Comparison of ENCODE assay signal across 9 cellular contexts in genomic region chr6:168035098-168035660, GRCh38. TPM values are rescaled to one million over a fixed set of nuclear protein-coding genes. Genes with fewer than 3 reads are reported as not detected.
DNase-seq lines count a peak whose midpoint lies in the region; ATAC-seq, FAIRE-seq and TF ChIP-seq lines count a peak whose summit lies in the region.
"Had no signal": no experiment of that assay in that cellular context is flagged by ENCODE, and none has a peak within 500 bp of the region (broad histone marks: within the 10 kb centered on the region; RNA-seq: fewer than 3 reads in every experiment).

No MANE protein-coding gene starts in this region.

- H3K27ac ChIP-seq in HEK293 (ENCODE audit: extremely low read depth, low read depth, low read length) (peak overlapping the region; percentile 77), astrocyte (ENCODE audit: low read depth, low read length) (peak overlapping the region; percentile 34), iPS DF 6.9 (ENCODE audit: low read length) (no peak overlapping the region)

- H3K4me1 ChIP-seq in HEK293 (ENCODE audit: control insufficient read depth, insufficient read depth, low read length): peaks cover 8% of the 10 kb centered on the region
- H3K4me1 ChIP-seq in astrocyte (ENCODE audit: insufficient read depth, low read length): peaks cover 25% of the 10 kb centered on the region
- peaks cover 2% of the 10 kb centered on the region; the same call in 1 of the 2 replicates for H3K4me1 ChIP-seq in iPS DF 6.9 (ENCODE audit: control insufficient read depth, insufficient read depth, low read length)

- H3K36me3 Mint-ChIP-seq in astrocyte (ENCODE audit: low read depth, unreplicated experiment): no peaks in the 10 kb centered on the region

- POLR2A ChIA-PET in HEK293 (lab: Yijun Ruan, JAX): interaction anchor here (0.6 to 1.2 kb wide), 4 partner anchors 11 to 213 kb away, joined by 3 to 11 read pairs (median 4); no protein-coding TSS in a partner anchor

- peak overlapping the region; percentile 83 for H3K4me2 ChIP-seq in astrocyte (ENCODE audit: low read length)

- WGBS in iPS DF 6.9 (ENCODE audit: insufficient coverage, insufficient read length): no CpG with 5 or more reads among the region's 45 CpGs

- H3K4me3 Mint-ChIP-seq in astrocyte (ENCODE audit: unreplicated experiment): no peak overlapping the region

- H3K27ac Mint-ChIP-seq in astrocyte (ENCODE audit: unreplicated experiment): no peak overlapping the region

- peaks cover 20% of the 10 kb centered on the region for H3K4me1 Mint-ChIP-seq in astrocyte (ENCODE audit: low read depth, unreplicated experiment)

- H3K36me3 ChIP-seq in HEK293 (ENCODE audit: control insufficient read depth in 2 of 2, insufficient read depth in 1 of 2, low read length in 2 of 2) (peaks cover 0 to 3% of the 10 kb centered on the region in 2 experiments; a peak in 1 of 3 replicates), astrocyte (ENCODE audit: insufficient read depth, low read length) (no peaks in the 10 kb centered on the region), iPS DF 6.9 (ENCODE audit: control insufficient read depth, insufficient read depth, low read length) (no peaks in the 10 kb centered on the region)

- peak overlapping the region; percentile 83 for H2AFZ ChIP-seq in astrocyte (ENCODE audit: low read depth, low read length)

- no peaks in the 10 kb centered on the region for H4K20me1 ChIP-seq in astrocyte (ENCODE audit: insufficient read depth, low read length)

- H3K9me3 Mint-ChIP-seq in astrocyte (ENCODE audit: unreplicated experiment): peaks cover 23% of the 10 kb centered on the region

- no peaks in the 10 kb centered on the region for H3K27me3 Mint-ChIP-seq in astrocyte (ENCODE audit: low read depth, unreplicated experiment)

- DNase-seq in AG08396 (ENCODE audit: low spot score) (peak; percentile 84), astrocyte (ENCODE audit: low read depth) (peak; percentile 78), iPS DF 6.9 (ENCODE audit: low read depth, low spot score) (no peak), retina (peak; percentile 72)
- no peak for DNase-seq in NK-92 treated with Interleukin-12 subunit alpha and Interleukin-12 subunit beta, amount 100 ng/mL, for 24 hours (lab: John Stamatoyannopoulos, UW)

- FAIRE-seq in astrocyte (lab: Jason Lieb, UNC): no peak
- FAIRE-seq: endometrium had no signal

- H3K79me2 ChIP-seq in astrocyte (ENCODE audit: insufficient read depth, low read length): no peaks in the 10 kb centered on the region

- peak overlapping the region; percentile 34 for H3K4me3 ChIP-seq in HEK293 (ENCODE audit: low read depth, low read length)
- H3K4me3 ChIP-seq in astrocyte (ENCODE audit: insufficient read depth, low read depth, low read length): peak overlapping the region; percentile 55
- H3K4me3 ChIP-seq in iPS DF 6.9 (ENCODE audit: low read length): peak overlapping the region; percentile 4; the same call in 1 of the 2 replicates

- H3K9me3 ChIP-seq in HEK293 (ENCODE audit: control insufficient read depth, insufficient read depth, low read depth, low read length): no peaks in the 10 kb centered on the region
- H3K9me3 ChIP-seq in astrocyte (ENCODE audit: insufficient read depth, low read depth, low read length): peaks cover 16% of the 10 kb centered on the region
- 0 out of 2 replicates have a peak, but pooled peaks cover 1% of the 10 kb centered on the region for H3K9me3 ChIP-seq in iPS DF 6.9 (ENCODE audit: control insufficient read depth, insufficient read depth, low read length)

- TF ChIP-seq CTCF in HEK293 (tag by site-specific recombination; IDR thresholded peaks at IDR 0.05) (no peak), astrocyte (IDR thresholded peaks at IDR 0.05; ENCODE audit: insufficient read depth, low read depth, low read length) (no peak)

- H3K27me3 ChIP-seq in astrocyte (ENCODE audit: insufficient read depth, low read length) (no peaks in the 10 kb centered on the region), iPS DF 6.9 (ENCODE audit: control insufficient read depth, insufficient read depth, low read length) (no peaks in the 10 kb centered on the region)

- no peak for ATAC-seq in GM21367 (IDR thresholded peaks at IDR 0.05; ENCODE audit: unreplicated experiment)
- ATAC-seq in HG02870 (IDR thresholded peaks at IDR 0.05; ENCODE audit: unreplicated experiment): no peak

- CTCF ChIA-PET in HEK293 (lab: Yijun Ruan, JAX): interaction anchor here (1.1 kb wide), 1 partner anchor 20 kb away, joined by 3 read pairs; no protein-coding TSS in a partner anchor

- peak overlapping the region; percentile 68 for H3K9ac ChIP-seq in astrocyte (ENCODE audit: low read length)

TF ChIP-seq in HEK293, 187 proteins besides CTCF, POLR2A, EP300 and RAD21 (continues in another document):
- TF ChIP-seq ZNF843 (tag by site-specific recombination; IDR thresholded peaks at IDR 0.05) (no peak), ZNF518A (tag by site-specific recombination; conservative IDR thresholded peaks at IDR 0.05; ENCODE audit: low read depth) (no peak; the same call in 1 of the 2 replicates), ZBTB21 (tag by site-specific recombination; IDR thresholded peaks at IDR 0.05) (no peak), ZNF701 (tag by site-specific recombination; IDR thresholded peaks at IDR 0.05) (no peak), SP3 (tag by site-specific recombination; IDR thresholded peaks at IDR 0.05) (peak; percentile 24; the same call in 1 of the 2 replicates), GLIS1 (tag by site-specific recombination; IDR thresholded peaks at IDR 0.05) (peak; percentile 38; the same call in 1 of the 2 replicates), ZSCAN23 (tag by site-specific recombination; IDR thresholded peaks at IDR 0.05) (no peak), ZNF114 (tag by site-specific recombination; IDR thresholded peaks at IDR 0.05) (no peak), ZNF26 (tag by site-specific recombination; IDR thresholded peaks at IDR 0.05) (no peak), ZNF645 (tag by site-specific recombination; IDR thresholded peaks at IDR 0.05) (no peak), ZNF223 (tag by site-specific recombination; IDR thresholded peaks at IDR 0.05) (no peak), ZNF155 (tag by site-specific recombination; IDR thresholded peaks at IDR 0.05) (no peak), MYNN (tag by site-specific recombination; IDR thresholded peaks at IDR 0.05; ENCODE audit: borderline replicate concordance) (no peak), FEZF1 (tag by site-specific recombination; IDR thresholded peaks at IDR 0.05) (no peak), ZFP37 (tag by site-specific recombination; IDR thresholded peaks at IDR 0.05) (no peak), ZNF624 (tag by site-specific recombination; IDR thresholded peaks at IDR 0.05) (no peak)

RNA-seq across cellular contexts. Expression of gene KIF25, which starts 37.7 kb away (rescaled TPM):
- not detected in 2 replicates for total RNA-seq in astrocyte

RNA-seq across cellular contexts. Expression of gene FRMD1, which starts 43.8 kb away (rescaled TPM):
- not detected in 2 replicates for total RNA-seq in astrocyte

Comparison
In these comparisons a context has a peak if more than half of its experiments do, and no peak if none do; other contexts are left out.
1. DNase-seq: peak in AG08396 (single experiment), astrocyte (single experiment) and retina (single experiment); none in iPS DF 6.9 (single experiment) and NK-92 treated with Interleukin-12 subunit alpha and Interleukin-12 subunit beta, amount 100 ng/mL, for 24 hours (single experiment).
2. H3K4me3 ChIP-seq: peak in every context shown above with its lines; median percentile 55 in astrocyte; 34 in HEK293; 4 in iPS DF 6.9.